In the genomic region with DNA sequence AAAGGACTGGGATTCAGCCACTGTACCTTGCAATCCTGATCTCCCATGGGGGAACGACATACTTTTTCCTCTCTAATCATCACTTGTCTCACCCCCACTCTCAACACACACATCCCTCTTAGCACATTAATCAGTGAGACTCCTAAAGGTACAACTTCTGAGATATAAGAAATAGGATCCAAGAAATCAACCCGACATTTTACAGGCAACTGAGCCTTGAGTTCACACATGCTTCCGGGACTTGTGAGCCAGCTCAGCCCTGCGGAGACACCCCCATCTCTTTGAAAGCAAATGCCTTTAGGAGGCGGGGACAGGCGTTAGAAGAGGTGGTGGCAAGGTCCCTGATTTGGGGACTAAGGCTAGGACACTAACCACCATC, we compare ENCODE assay signal across 8 cellular contexts. TPM values are rescaled to one million over a fixed set of nuclear protein-coding genes. Genes with fewer than 3 reads are reported as not detected.
A peak's percentile ranks its signal among the peaks of the same experiment; 100 is the strongest.
DNase-seq lines count a peak whose midpoint lies in the region; ATAC-seq and TF ChIP-seq lines count a peak whose summit lies in the region.

No MANE protein-coding gene starts in this region.

- H2AFZ ChIP-seq in mammary epithelial cell (ENCODE audit: low read depth, low read length), result peak overlapping the region; percentile 2

- H3K4me3 Mint-ChIP-seq in CD14-positive monocyte, result peak overlapping the region; percentile 70 to 76
- H3K4me3 Mint-ChIP-seq in T-helper 17 cell, result no peak overlapping the region
- H3K4me3 Mint-ChIP-seq in naive B cell, result peak overlapping the region in 6 of 8 donors; percentile 78 to 95 (median 90)
- H3K4me3 Mint-ChIP-seq in type B pancreatic cell, result peak overlapping the region; percentile 88

- H3K27me3 Mint-ChIP-seq in CD14-positive monocyte (ENCODE audit: low read depth in 3 of 3), result peaks cover 24 to 36% (median 25%) of the 10 kb centered on the region in 3 donors
- no peaks in the 10 kb centered on the region for H3K27me3 Mint-ChIP-seq in T-helper 17 cell
- H3K27me3 Mint-ChIP-seq in naive B cell, result no peaks in the 10 kb centered on the region
- H3K27me3 Mint-ChIP-seq in type B pancreatic cell, result no peaks in the 10 kb centered on the region

- H3K36me3 Mint-ChIP-seq in CD14-positive monocyte, result peaks cover 0 to 8% of the 10 kb centered on the region in 2 donors
- no peaks in the 10 kb centered on the region for H3K36me3 Mint-ChIP-seq in T-helper 17 cell (ENCODE audit: low read depth)
- no peaks in the 10 kb centered on the region for H3K36me3 Mint-ChIP-seq in naive B cell
- no peaks in the 10 kb centered on the region for H3K36me3 Mint-ChIP-seq in type B pancreatic cell

- H3K4me1 ChIP-seq in mammary epithelial cell (ENCODE audit: insufficient read depth, low read length), result peaks cover 15% of the 10 kb centered on the region

- H3K9me3 ChIP-seq in T-helper 17 cell (ENCODE audit: control insufficient read depth, low read length, poor library complexity, severe bottlenecking) (no peaks in the 10 kb centered on the region), mammary epithelial cell (replicated peaks; ENCODE audit: insufficient read depth, low read length) (no peaks in the 10 kb centered on the region)

- 1% methylated on average over 6 of the region's 6 CpGs for WGBS in mammary epithelial cell (ENCODE audit: low coverage, missing lambda C conversion rate)

- peaks cover 95% of the 10 kb centered on the region for H3K79me2 ChIP-seq in mammary epithelial cell (ENCODE audit: insufficient read depth, low read length)

- peaks cover 0 to 14% (median 2%) of the 10 kb centered on the region in 7 donors for H3K9me3 Mint-ChIP-seq in CD14-positive monocyte
- H3K9me3 Mint-ChIP-seq in naive B cell, result no peaks in the 10 kb centered on the region
- no peaks in the 10 kb centered on the region for H3K9me3 Mint-ChIP-seq in type B pancreatic cell

- CTCF ChIA-PET in mammary epithelial cell (lab: Charles Lee; ENCODE audit: low non-redundant PET), result no interaction called here

- peaks cover 3% of the 10 kb centered on the region for H4K20me1 ChIP-seq in mammary epithelial cell (ENCODE audit: insufficient read depth, low read length)

- no peak for TF ChIP-seq CTCF in CD14-positive monocyte (IDR thresholded peaks at IDR 0.05)
- no peak for TF ChIP-seq CTCF in mammary epithelial cell (conservative IDR thresholded peaks at IDR 0.05 in 1 of 2, IDR thresholded peaks at IDR 0.05 in 1 of 2; ENCODE audit: extremely low read depth in 1 of 2, insufficient read depth in 1 of 2, low read depth in 1 of 2, low read length in 2 of 2)
- TF ChIP-seq CTCF in type B pancreatic cell (conservative IDR thresholded peaks at IDR 0.05), result no peak
- no peak for TF ChIP-seq CTCF in omental fat pad (IDR thresholded peaks at IDR 0.05)

- peak; percentile 33 for ATAC-seq in T-helper 17 cell
- ATAC-seq in naive B cell (ENCODE audit: low read depth in 2 of 2), result peak; percentile 31 to 39
- ATAC-seq in omental fat pad (ENCODE audit: low FRiP score), result no peak
- no peak for ATAC-seq in GM21786 (IDR thresholded peaks at IDR 0.05; ENCODE audit: unreplicated experiment)

- H3K27me3 ChIP-seq in H7 (ENCODE audit: control insufficient read depth, insufficient read depth, low read length), result no peaks in the 10 kb centered on the region
- no peaks in the 10 kb centered on the region for H3K27me3 ChIP-seq in mammary epithelial cell (ENCODE audit: insufficient read depth, low read length)

- H3K27ac ChIP-seq in mammary epithelial cell (ENCODE audit: insufficient read depth, low read depth, low read length), result peak overlapping the region; percentile 58

- no peaks in the 10 kb centered on the region for H3K36me3 ChIP-seq in H7 (replicated peaks; ENCODE audit: control insufficient read depth, insufficient read depth, low read length)
- no peaks in the 10 kb centered on the region for H3K36me3 ChIP-seq in mammary epithelial cell (ENCODE audit: insufficient read depth, low read length)

- H3K27ac Mint-ChIP-seq in CD14-positive monocyte (no peak overlapping the region), T-helper 17 cell (peak overlapping the region; percentile 79), naive B cell (peak overlapping the region; percentile 27 to 86 (median 76)), type B pancreatic cell (peak overlapping the region; percentile 80)

- DNase-seq in CD14-positive monocyte (ENCODE audit: low spot score) (no peak), H7 (peak; percentile 70), T-helper 17 cell (peak; percentile 13 to 45 (median 22)), mammary epithelial cell (no peak), naive B cell (peak; percentile 50), type B pancreatic cell (ENCODE audit: extremely low spot score, unreplicated experiment) (no peak), omental fat pad (ENCODE audit: low spot score) (no peak)

- dilution Hi-C loops in mammary epithelial cell (cut with HindIII; ENCODE audit: low sequenced_read_pairs), result no loop called here

- intact Hi-C loops in CD14-positive monocyte (cut with micrococcal nuclease), result no loop called here
- intact Hi-C loops in mammary epithelial cell (cut with micrococcal nuclease), result loop anchor here (2.0 to 5.0 kb wide), 3 partner anchors 36 to 185 kb away; a partner anchor contains a TSS

- TSS peak; percentile 20 for BruUV-seq in mammary epithelial cell (replicated peaks; lab: Mats Ljungman, UMichigan)

- peak overlapping the region; percentile 74 for H3K9ac ChIP-seq in mammary epithelial cell (ENCODE audit: insufficient read depth, low read length)

- peak overlapping the region; percentile 91 for H3K4me2 ChIP-seq in mammary epithelial cell (ENCODE audit: insufficient read depth, low read depth, low read length)

- H3K4me1 Mint-ChIP-seq in CD14-positive monocyte, result peaks cover 20% of the 10 kb centered on the region
- peaks cover 15% of the 10 kb centered on the region for H3K4me1 Mint-ChIP-seq in T-helper 17 cell
- peaks cover 23 to 31% (median 28%) of the 10 kb centered on the region in 3 donors for H3K4me1 Mint-ChIP-seq in naive B cell
- peaks cover 12% of the 10 kb centered on the region for H3K4me1 Mint-ChIP-seq in type B pancreatic cell (ENCODE audit: unreplicated experiment)

- in situ Hi-C loops in mammary epithelial cell (cut with MboI; ENCODE audit: low sequenced_read_pairs in 2 of 2), result no loop called here

- peak overlapping the region; percentile 83 for H3K4me3 ChIP-seq in H7 (ENCODE audit: insufficient read depth, low read depth, low read length)
- H3K4me3 ChIP-seq in mammary epithelial cell (replicated peaks in 1 of 3; ENCODE audit: insufficient read depth in 1 of 3, low read depth in 2 of 3, low read length in 3 of 3), result peak overlapping the region; percentile 57 to 93 (median 88)

RNA-seq across cellular contexts. Expression of a gene that starts 1.3 kb away (rescaled TPM):
- polyA plus RNA-seq in CD14-positive monocyte (not detected), mammary epithelial cell (17.6 TPM), naive B cell (ENCODE audit: low read depth in 6 of 6) (10 to 100 TPM in 1 of 6 donors, 1 to 10 TPM in 5; 4.3 to 10.5 (median 6.3) TPM)
- 12.6 TPM in 2 replicates for total RNA-seq in H7 (2014; rRNA removed; shearing (Covaris generic))
- total RNA-seq in T-helper 17 cell (1 to 10 TPM; 7.7 to 9.1 TPM), mammary epithelial cell (10 to 100 TPM; 24.3 to 38.9 TPM), type B pancreatic cell (ENCODE audit: low replicate concordance) (14.9 and 27.4 TPM in 2 replicates), omental fat pad (1 to 10 TPM in 2 of 4 donors, under 1 TPM in 2; 0.32 to 5.8 (median 1.1) TPM)
- polyA minus RNA-seq in mammary epithelial cell, result 67.4 TPM

Comparison
In these comparisons a context has a peak if more than half of its experiments do, and no peak if none do; other contexts are left out.
1. DNase-seq: peak in H7 (single experiment), T-helper 17 cell (3 of 3) and naive B cell (single experiment); none in CD14-positive monocyte (single experiment), mammary epithelial cell (single experiment), type B pancreatic cell (single experiment) and omental fat pad (single experiment).
2. H3K27ac Mint-ChIP-seq: peak in T-helper 17 cell (single experiment), naive B cell (6 of 6) and type B pancreatic cell (single experiment); none in CD14-positive monocyte (0 of 7).
3. ATAC-seq: peak in T-helper 17 cell (single experiment) and naive B cell (2 of 2); none in omental fat pad (single experiment) and GM21786 (single experiment).